Comparison of ENCODE assay signal across 8 cellular contexts in genomic region chr9:37801959-37802711, GRCh38. TPM values are rescaled to one million over a fixed set of nuclear protein-coding genes. Genes with fewer than 3 reads are reported as not detected.
DNase-seq lines count a peak whose midpoint lies in the region; ATAC-seq and TF ChIP-seq lines count a peak whose summit lies in the region.

No MANE protein-coding gene starts in this region.

- TF ChIP-seq CTCF in right atrium auricular region (IDR thresholded peaks at IDR 0.05) (no peak), MCF 10A (IDR thresholded peaks at IDR 0.05; ENCODE audit: unreplicated experiment) (no peak), mucosa of descending colon (IDR thresholded peaks at IDR 0.05) (no peak), lower leg skin (IDR thresholded peaks at IDR 0.05) (no peak)

- BruUV-seq in MCF 10A (replicated peaks; lab: Mats Ljungman, UMichigan): TSS peak; percentile 54

- H3K4me1 Mint-ChIP-seq in MCF 10A (ENCODE audit: insufficient read depth, unreplicated experiment): peaks cover 27% of the 10 kb centered on the region

- H3K9me3 Mint-ChIP-seq in MCF 10A (ENCODE audit: unreplicated experiment): no peaks in the 10 kb centered on the region

- TF ChIP-seq POLR2A in lower leg skin (IDR thresholded peaks at IDR 0.05): no peak

- H3K27me3 ChIP-seq in right atrium auricular region (no peaks in the 10 kb centered on the region), mononuclear cell (ENCODE audit: insufficient read depth, low read length) (no peaks in the 10 kb centered on the region)

- H3K9me3 ChIP-seq in right atrium auricular region (no peaks in the 10 kb centered on the region), mononuclear cell (ENCODE audit: low read depth, low read length) (no peaks in the 10 kb centered on the region), mucosa of descending colon (no peaks in the 10 kb centered on the region)

- H3K27ac Mint-ChIP-seq in MCF 10A (ENCODE audit: low read depth, unreplicated experiment): peak overlapping the region; percentile 50

- H3K4me3 ChIP-seq in right atrium auricular region (peak overlapping the region; percentile 92 to 93), mononuclear cell (ENCODE audit: low read length) (peak overlapping the region; percentile 87), mucosa of descending colon (no peak overlapping the region), lower leg skin (ENCODE audit: low read depth, poor library complexity, severe bottlenecking) (no peak overlapping the region)

- peaks cover 0 to 32% of the 10 kb centered on the region in 2 donors for H3K4me1 ChIP-seq in right atrium auricular region
- peaks cover 38% of the 10 kb centered on the region for H3K4me1 ChIP-seq in mononuclear cell (ENCODE audit: insufficient read depth, low read length)
- H3K4me1 ChIP-seq in mucosa of descending colon (ENCODE audit: low read depth): peaks cover 17% of the 10 kb centered on the region

- H3K36me3 Mint-ChIP-seq in MCF 10A (ENCODE audit: insufficient read depth, unreplicated experiment): no peaks in the 10 kb centered on the region

- POLR2A ChIA-PET in MCF 10A (lab: Yijun Ruan, JAX): interaction anchor here (0.7 to 7.1 kb wide), 13 partner anchors 10 to 338 kb away, joined by 3 to 121 read pairs (median 7); partner anchors contain the start of genes EXOSC3, POLR1E and TOMM5

- intact Hi-C loops in left ventricle myocardium superior (cut with micrococcal nuclease): no loop called here
- intact Hi-C loops in MCF 10A (cut with micrococcal nuclease): loop anchor here (10.0 kb wide), 1 partner anchor 317 kb away; the partner anchor contains the start of gene POLR1E
- intact Hi-C loops in mucosa of descending colon (cut with DNase I, micrococcal nuclease): no loop called here
- intact Hi-C loops in lower leg skin (cut with DNase I; ENCODE audit: low total_unique reads): no loop called here

- DNase-seq in right atrium auricular region (ENCODE audit: low spot score) (no peak), left ventricle myocardium superior (no peak), MCF 10A (ENCODE audit: unreplicated experiment) (peak; percentile 4), mucosa of descending colon (no peak), lower leg skin (ENCODE audit: low spot score in 2 of 2) (no peak), retina (no peak)

- peak overlapping the region; percentile 88 for H3K4me3 Mint-ChIP-seq in MCF 10A (ENCODE audit: unreplicated experiment)

- WGBS in lower leg skin, 2 donors: 51% methylated on average over 10 of the region's 10 CpGs

- CTCF ChIA-PET in MCF 10A (lab: Yijun Ruan, JAX): interaction anchor here (0.6 to 1.0 kb wide), 4 partner anchors 9 to 627 kb away, joined by 3 to 5 read pairs (median 4); partner anchors contain the start of gene EXOSC3

- H3K27me3 Mint-ChIP-seq in MCF 10A (ENCODE audit: insufficient read depth, unreplicated experiment): no peaks in the 10 kb centered on the region

- ATAC-seq in left ventricle myocardium superior (no peak), mucosa of descending colon (no peak), HG02885 (IDR thresholded peaks at IDR 0.05; ENCODE audit: poor library complexity, unreplicated experiment) (no peak)

- H3K36me3 ChIP-seq in right atrium auricular region: no peaks in the 10 kb centered on the region
- H3K36me3 ChIP-seq in mucosa of descending colon (ENCODE audit: low read depth): no peaks in the 10 kb centered on the region

- H3K27ac ChIP-seq in right atrium auricular region: peak overlapping the region in 1 of 2 donors; percentile 87

RNA-seq across cellular contexts. Expression of gene DCAF10, which starts 1.5 kb away (rescaled TPM):
- total RNA-seq in right atrium auricular region (10 to 100 TPM; 14.1 to 18.2 TPM), left ventricle myocardium superior (20.5 TPM), MCF 10A (2022) (42.1 and 49.4 TPM in 2 replicates), mononuclear cell (8.8 TPM), mucosa of descending colon (10 to 100 TPM; 18.5 to 37.8 (median 26.6) TPM), lower leg skin (10 to 100 TPM; 23.8 to 30.4 (median 26.0) TPM)

RNA-seq across cellular contexts. Expression of gene EXOSC3, which starts 17.3 kb away (rescaled TPM):
- total RNA-seq in right atrium auricular region (10 to 100 TPM; 14.1 to 16.9 TPM), left ventricle myocardium superior (17.9 TPM), MCF 10A (2022) (44.8 and 50.9 TPM in 2 replicates), mononuclear cell (81.1 TPM), mucosa of descending colon (10 to 100 TPM; 25.1 to 34.1 (median 32.2) TPM), lower leg skin (10 to 100 TPM; 31.0 to 52.7 (median 47.7) TPM)

RNA-seq across cellular contexts. Expression of gene TRMT10B, which starts 48.5 kb away (rescaled TPM):
- total RNA-seq in right atrium auricular region (1 to 10 TPM; 2.5 to 3.9 TPM), left ventricle myocardium superior (2.9 TPM), MCF 10A (2022) (4.9 and 6.9 TPM in 2 replicates), mononuclear cell (3.0 TPM), mucosa of descending colon (10 to 100 TPM in 2 of 3 donors, 1 to 10 TPM in 1; 7.2 to 14.8 (median 10.4) TPM), lower leg skin (10 to 100 TPM in 1 of 4 donors, 1 to 10 TPM in 3; 5.1 to 13.1 (median 6.1) TPM)

Comparison
In these comparisons a context has a peak if more than half of its experiments do, and no peak if none do; other contexts are left out.
1. H3K4me3 ChIP-seq: peak in right atrium auricular region (2 of 2) and mononuclear cell (single experiment); none in mucosa of descending colon (single experiment) and lower leg skin (single experiment).